9 cellular contexts compared by ENCODE assay signal in the genomic region with DNA sequence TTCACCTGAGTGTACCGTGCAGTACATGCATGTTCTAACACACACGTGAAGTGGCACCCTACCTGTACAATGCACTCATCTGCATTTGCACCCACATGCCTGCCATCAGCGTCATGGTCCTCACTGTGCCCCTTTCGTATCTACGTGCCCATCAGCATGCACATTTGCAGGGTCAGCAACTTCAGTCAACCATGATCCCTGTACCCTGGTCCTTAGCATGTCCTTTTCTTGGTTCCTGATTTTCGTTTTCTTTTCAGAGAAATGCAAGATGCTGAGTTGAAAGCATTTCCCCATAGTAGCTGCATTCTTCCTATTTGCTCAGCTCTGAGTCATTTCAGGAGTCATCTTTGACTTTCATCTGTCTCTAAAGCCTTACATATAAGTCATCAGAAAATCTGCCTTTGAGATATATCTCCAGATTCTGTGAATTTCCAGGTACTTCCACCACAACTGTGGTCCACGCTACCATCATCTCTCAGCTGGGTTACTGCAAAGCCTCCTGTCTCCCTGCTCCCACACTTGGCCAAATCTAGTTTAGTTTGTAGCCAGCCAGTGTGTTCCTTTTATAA. TPM values are rescaled to one million over a fixed set of nuclear protein-coding genes. Genes with fewer than 3 reads are reported as not detected.
DNase-seq lines count a peak whose midpoint lies in the region; ATAC-seq and TF ChIP-seq lines count a peak whose summit lies in the region.
"Had no signal": no experiment of that assay in that cellular context is flagged by ENCODE, and none has a peak within 500 bp of the region (broad histone marks: within the 10 kb centered on the region; RNA-seq: fewer than 3 reads in every experiment).

No MANE protein-coding gene starts in this region.

- H3K4me1 ChIP-seq in neuronal stem cell (ENCODE audit: control insufficient read depth in 2 of 2, insufficient read depth in 1 of 2, low read depth in 1 of 2, low read length in 2 of 2) = peaks cover 0 to 2% of the 10 kb centered on the region in 2 donors

- H4K91ac ChIP-seq in neuronal stem cell (ENCODE audit: low read depth, low read length, poor library complexity) = no peak overlapping the region

- H2BK15ac ChIP-seq in neuronal stem cell (ENCODE audit: low read length) = no peak overlapping the region

- no peak overlapping the region for H3K27ac ChIP-seq in neuronal stem cell (replicated peaks; ENCODE audit: low read length)

- H3K27ac Mint-ChIP-seq in activated CD4-positive, alpha-beta T cell treated with anti-CD3 and anti-CD28 coated beads for 36 hours = peak overlapping the region; percentile 86
- H3K27ac Mint-ChIP-seq: T-cell had no signal

- no peak overlapping the region for H3K9ac ChIP-seq in neuronal stem cell (ENCODE audit: low read depth, low read length, poor library complexity)

- H3K9me3 Mint-ChIP-seq in activated CD4-positive, alpha-beta T cell treated with anti-CD3 and anti-CD28 coated beads for 36 hours (ENCODE audit: low read depth) = peaks cover 3% of the 10 kb centered on the region

- no peak overlapping the region for H3K18ac ChIP-seq in neuronal stem cell (ENCODE audit: low read length)

- H3K27me3 ChIP-seq in neuronal stem cell (ENCODE audit: control insufficient read depth in 3 of 3, insufficient read depth in 3 of 3, low read depth in 1 of 3, low read length in 3 of 3) = peaks cover 0 to 2% (median 0%) of the 10 kb centered on the region in 3 experiments

- CTCF ChIA-PET in activated CD4-positive, alpha-beta T cell treated with anti-CD3 and anti-CD28 coated beads for 36 hours (lab: Charles Lee) = interaction anchor here (0.8 to 4.6 kb wide), 6 partner anchors 13 to 57 kb away, joined by 3 to 20 read pairs (median 4); no protein-coding TSS in a partner anchor

- no peak overlapping the region for H2AFZ ChIP-seq in neuronal stem cell (ENCODE audit: low read length)

- peaks cover 26% of the 10 kb centered on the region for H3K4me1 Mint-ChIP-seq in activated CD4-positive, alpha-beta T cell treated with anti-CD3 and anti-CD28 coated beads for 36 hours

- POLR2A ChIA-PET in activated CD4-positive, alpha-beta T cell treated with anti-CD3 and anti-CD28 coated beads for 36 hours (lab: Charles Lee) = interaction anchor here (1.0 to 1.2 kb wide), 2 partner anchors 14 to 16 kb away, joined by 4 read pairs; no protein-coding TSS in a partner anchor

- no peak overlapping the region for H2AK5ac ChIP-seq in neuronal stem cell (ENCODE audit: low read depth, low read length)

- no peak overlapping the region for H2BK120ac ChIP-seq in neuronal stem cell (ENCODE audit: low read depth, low read length)

- peak; percentile 80 for DNase-seq in activated CD4-positive, alpha-beta T cell treated with anti-CD3 and anti-CD28 coated beads for 36 hours
- no peak for DNase-seq in activated CD4-positive, alpha-beta T cell treated with anti-CD3 and anti-CD28 coated beads, Interleukin-2, amount 50 U/mL, for 1 hour
- DNase-seq in neuronal stem cell (ENCODE audit: low spot score) = no peak
- DNase-seq in central memory CD4-positive, alpha-beta T cell = no peak
- DNase-seq in G401 (ENCODE audit: low spot score) = no peak
- no peak for DNase-seq in anterior cingulate cortex (lab: John Stamatoyannopoulos, UW)
- DNase-seq: T-cell had no signal

- H3K9me3 ChIP-seq in neuronal stem cell (replicated peaks in 1 of 2; ENCODE audit: control insufficient read depth in 2 of 2, insufficient read depth in 1 of 2, low read depth in 1 of 2, low read length in 2 of 2) = peaks cover 0 to 4% of the 10 kb centered on the region in 2 donors

- H3K27me3 Mint-ChIP-seq in activated CD4-positive, alpha-beta T cell treated with anti-CD3 and anti-CD28 coated beads for 36 hours = peaks cover 13% of the 10 kb centered on the region

- in situ Hi-C loops in G401 (cut with HindIII; ENCODE audit: low sequenced_read_pairs) = no loop called here

- no peaks in the 10 kb centered on the region for H3K36me3 ChIP-seq in neuronal stem cell (replicated peaks in 1 of 2; ENCODE audit: control insufficient read depth in 2 of 2, insufficient read depth in 2 of 2, low read length in 2 of 2)

- H3K36me3 Mint-ChIP-seq in activated CD4-positive, alpha-beta T cell treated with anti-CD3 and anti-CD28 coated beads for 36 hours (ENCODE audit: low read depth) = no peaks in the 10 kb centered on the region
- H3K36me3 Mint-ChIP-seq: T-cell had no signal

- no peak overlapping the region for H3K23ac ChIP-seq in neuronal stem cell (ENCODE audit: low read depth, low read length, poor library complexity)

- peak overlapping the region; percentile 86 for H2BK12ac ChIP-seq in neuronal stem cell (ENCODE audit: low read length)

- WGBS in neuronal stem cell (ENCODE audit: extremely low coverage in 2 of 2, insufficient read length in 2 of 2, insufficient replicate concordance in 1 of 2), 2 donors = no CpG with 5 or more reads among the region's 7 CpGs

- peak; percentile 69 for ATAC-seq in activated CD4-positive, alpha-beta T cell treated with anti-CD3 and anti-CD28 coated beads for 36 hours
- ATAC-seq in HG02884 (IDR thresholded peaks at IDR 0.05; ENCODE audit: unreplicated experiment) = peak; percentile 97
- peak; percentile 83 for ATAC-seq in SK-N-SH treated with all-trans-retinoic acid at 6 μM for 48 hours

- H3K4me3 Mint-ChIP-seq in activated CD4-positive, alpha-beta T cell treated with anti-CD3 and anti-CD28 coated beads for 36 hours = peak overlapping the region; percentile 3
- H3K4me3 Mint-ChIP-seq: T-cell had no signal

- no peak overlapping the region for H3K14ac ChIP-seq in neuronal stem cell (ENCODE audit: low read length)

- H2BK5ac ChIP-seq in neuronal stem cell (ENCODE audit: low read length) = no peak overlapping the region

- H4K8ac ChIP-seq in neuronal stem cell (ENCODE audit: low read depth, low read length) = no peak overlapping the region

- no peaks in the 10 kb centered on the region for H3K79me1 ChIP-seq in neuronal stem cell (ENCODE audit: low read depth, low read length)

- H3K4ac ChIP-seq in neuronal stem cell (ENCODE audit: low read length) = no peak overlapping the region

- intact Hi-C loops in activated CD4-positive, alpha-beta T cell treated with anti-CD3 and anti-CD28 coated beads for 36 hours (cut with DNase I, micrococcal nuclease) = loop anchor here (1.0 to 10.0 kb wide), 6 partner anchors 14 to 463 kb away; a partner anchor contains a TSS

- no peak overlapping the region for H3K4me2 ChIP-seq in neuronal stem cell (ENCODE audit: insufficient read depth, low read length, poor library complexity, severe bottlenecking)

- no peak overlapping the region for H3K4me3 ChIP-seq in neuronal stem cell (ENCODE audit: low read length in 2 of 2)

TF ChIP-seq in SK-N-SH treated with all-trans-retinoic acid at 6 μM for 48 hours, 23 proteins besides CTCF, POLR2A, EP300 and RAD21:
- TF ChIP-seq ZNF70 (CRISPR knock-in tag; IDR thresholded peaks at IDR 0.05) (no peak), OSR1 (CRISPR knock-in tag; IDR thresholded peaks at IDR 0.05) (no peak)

RNA-seq across cellular contexts. Expression of a gene that starts 14.7 kb away (rescaled TPM):
- total RNA-seq in activated CD4-positive, alpha-beta T cell treated with anti-CD3 and anti-CD28 coated beads for 36 hours = 100 to 1,000 TPM in 1 of 2 experiments, 10 to 100 TPM in 1; 78.4 to 112 TPM
- polyA plus RNA-seq in neuronal stem cell (2013, experiment 1 of 2) = 43.5 TPM
- 45.1 TPM for polyA plus RNA-seq in neuronal stem cell (2013, experiment 2 of 2)
- total RNA-seq in G401 (2014; rRNA removed; shearing (Covaris generic)) = 34.8 and 48.3 TPM in 2 replicates
